9 cellular contexts compared by ENCODE assay signal in the genomic region with DNA sequence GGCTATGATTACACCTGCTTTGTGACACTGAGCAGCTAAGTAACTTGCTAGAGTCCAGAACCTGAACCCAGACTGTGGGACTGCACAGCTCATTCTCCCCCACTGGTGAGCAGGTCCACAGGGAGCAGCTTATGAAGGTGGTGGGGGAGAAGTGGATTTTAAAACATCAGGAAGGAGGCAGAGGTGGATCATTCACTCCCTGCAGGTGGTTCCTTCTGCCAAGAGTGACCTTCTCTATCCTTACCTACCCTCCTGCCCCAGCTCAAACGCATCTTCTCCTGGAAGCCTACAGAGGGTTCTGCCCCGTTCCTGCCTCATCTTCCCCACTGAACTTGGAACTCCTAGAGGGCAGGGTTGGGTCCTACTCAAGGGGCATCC. TPM values are rescaled to one million over a fixed set of nuclear protein-coding genes. Genes with fewer than 3 reads are reported as not detected.
A peak's percentile ranks its signal among the peaks of the same experiment; 100 is the strongest.
DNase-seq lines count a peak whose midpoint lies in the region; ATAC-seq and TF ChIP-seq lines count a peak whose summit lies in the region.
"Had no signal": no experiment of that assay in that cellular context is flagged by ENCODE, and none has a peak within 500 bp of the region (broad histone marks: within the 10 kb centered on the region; RNA-seq: fewer than 3 reads in every experiment).

No MANE protein-coding gene starts in this region.

- H4K20me1 ChIP-seq in SK-N-SH (ENCODE audit: insufficient read depth): no peaks in the 10 kb centered on the region

- peaks cover under 1% of the 10 kb centered on the region for H3K27me3 Mint-ChIP-seq in Caco-2 (ENCODE audit: insufficient read depth, unreplicated experiment)

- H3K4me1 ChIP-seq in Caco-2 (peaks cover 6% of the 10 kb centered on the region), SK-N-SH (ENCODE audit: control insufficient read depth in 1 of 2, insufficient read depth in 2 of 2, low read depth in 1 of 2, low read length in 1 of 2) (peaks cover 6 to 17% of the 10 kb centered on the region in 2 experiments; a peak in 2 of 4 replicates), ovary (ENCODE audit: insufficient read depth) (peaks cover 1% of the 10 kb centered on the region)

- no peaks in the 10 kb centered on the region for H3K27me3 ChIP-seq in Caco-2 (replicated peaks; ENCODE audit: control insufficient read depth, insufficient read depth, low read length)
- H3K27me3 ChIP-seq in SK-N-SH (ENCODE audit: insufficient read depth): no peaks in the 10 kb centered on the region; the same call in 1 of the 2 replicates
- H3K27me3 ChIP-seq in ovary: no peaks in the 10 kb centered on the region

- no peaks in the 10 kb centered on the region for H3K4me1 Mint-ChIP-seq in Caco-2 (ENCODE audit: low read depth, unreplicated experiment)

- 71% methylated on average over 2 of the region's 2 CpGs for WGBS in SK-N-SH (ENCODE audit: low lambda C conversion rate)
- 45 to 54% (median 53%) methylated on average over 2 of the region's 2 CpGs for WGBS in ovary, 3 donors

- H3K9me3 Mint-ChIP-seq in Caco-2 (ENCODE audit: unreplicated experiment): peaks cover 6% of the 10 kb centered on the region

- TF ChIP-seq EP300 in SK-N-SH (IDR thresholded peaks at IDR 0.05; ENCODE audit: borderline replicate concordance in 1 of 2, low read depth in 1 of 2, low read length in 1 of 2): no peak
- no peak for TF ChIP-seq EP300 in ovary (IDR thresholded peaks at IDR 0.05)

- TF ChIP-seq CTCF in Caco-2 (IDR thresholded peaks at IDR 0.05; ENCODE audit: insufficient read depth in 1 of 2, low read depth in 1 of 2, low read length in 1 of 2, severe bottlenecking in 1 of 2, unreplicated experiment in 1 of 2) (no peak), SK-N-SH (IDR thresholded peaks at IDR 0.05) (no peak), epithelial cell of proximal tubule (conservative IDR thresholded peaks at IDR 0.05; ENCODE audit: low read depth, low read length) (no peak), ovary (IDR thresholded peaks at IDR 0.05) (no peak)

- H3K4me2 ChIP-seq in SK-N-SH: peak overlapping the region; percentile 88

- peak overlapping the region; percentile 57 for H3K4me3 ChIP-seq in Caco-2 (ENCODE audit: low read depth, low read length)
- H3K4me3 ChIP-seq in SK-N-SH (ENCODE audit: low read depth in 2 of 2, low read length in 1 of 2): peak overlapping the region; percentile 76 to 82
- peak overlapping the region; percentile 72 for H3K4me3 ChIP-seq in epithelial cell of proximal tubule (ENCODE audit: low read depth, low read length)
- peak overlapping the region; percentile 54 for H3K4me3 ChIP-seq in ovary

- peak overlapping the region; percentile 52; the same call in 1 of the 2 replicates for H2AFZ ChIP-seq in SK-N-SH (ENCODE audit: low read depth)

- no peaks in the 10 kb centered on the region for H3F3A ChIP-seq in SK-N-SH (replicated peaks; ENCODE audit: insufficient read depth)

- H3K9me3 ChIP-seq in Caco-2 (no peaks in the 10 kb centered on the region; the same call in 1 of the 2 replicates), SK-N-SH (no peaks in the 10 kb centered on the region), ovary (no peaks in the 10 kb centered on the region)

- no peak for ATAC-seq in GM19324 (IDR thresholded peaks at IDR 0.05; ENCODE audit: low FRiP score, unreplicated experiment)

- H3K9ac ChIP-seq in SK-N-SH: no peak overlapping the region

- intact Hi-C loops in Caco-2 (cut with micrococcal nuclease; ENCODE audit: unreplicated experiment) (no loop called here), ovary (cut with DNase I) (no loop called here)

- peaks cover 15% of the 10 kb centered on the region for H3K36me3 Mint-ChIP-seq in Caco-2 (ENCODE audit: insufficient read depth, unreplicated experiment)

- DNase-seq in Caco-2: peak in 1 of 2 experiments; percentile 39
- DNase-seq in SK-N-SH: no peak
- no peak for DNase-seq in epithelial cell of proximal tubule (ENCODE audit: low read depth)
- DNase-seq in ovary: no peak
- DNase-seq in occipital lobe (lab: John Stamatoyannopoulos, UW): no peak
- no peak for DNase-seq in NCI-H526 treated with DMSO at 0.1 percent for 48 hours (lab: John Stamatoyannopoulos, UW)
- no peak for DNase-seq in SKM-1 (lab: John Stamatoyannopoulos, UW; ENCODE audit: unreplicated experiment)

- TF ChIP-seq POLR2A in ovary (IDR thresholded peaks at IDR 0.05): no peak

- H3K4me3 Mint-ChIP-seq in Caco-2 (ENCODE audit: unreplicated experiment): peak overlapping the region; percentile 68

- POLR2A ChIA-PET in Caco-2 (lab: Charles Lee): no interaction called here
- POLR2A ChIA-PET in SK-N-SH (lab: Yijun Ruan, JAX): no interaction called here

- no peaks in the 10 kb centered on the region for H3K79me2 ChIP-seq in SK-N-SH (ENCODE audit: insufficient read depth)

- BruUV-seq in Caco-2 (replicated peaks; lab: Mats Ljungman, UMichigan): no TSS peak

- H3K36me3 ChIP-seq in Caco-2 (ENCODE audit: control insufficient read depth, insufficient read depth, low read length) (peaks cover 3% of the 10 kb centered on the region; the same call in 1 of the 2 replicates), SK-N-SH (replicated peaks in 1 of 2; ENCODE audit: control insufficient read depth in 1 of 2, insufficient read depth in 2 of 2, low read length in 1 of 2) (peaks cover 0 to 5% of the 10 kb centered on the region in 2 experiments), ovary (no peaks in the 10 kb centered on the region)

- no peak for TF ChIP-seq RAD21 in SK-N-SH (IDR thresholded peaks at IDR 0.05; ENCODE audit: low read length)

- CTCF ChIA-PET in Caco-2 (lab: Charles Lee) (interaction anchor here (0.5 to 1.7 kb wide), 11 partner anchors 11 to 772 kb away, joined by 3 to 10 read pairs (median 3); no protein-coding TSS in a partner anchor), SK-N-SH (lab: Yijun Ruan, JAX) (interaction anchor here (0.6 to 4.1 kb wide), 30 partner anchors 7 to 323 kb away, joined by 3 to 15 read pairs (median 3); no protein-coding TSS in a partner anchor)

- H3K27ac ChIP-seq in SK-N-SH (ENCODE audit: low read depth in 2 of 2, low read length in 1 of 2): peak overlapping the region in 1 of 2 experiments; percentile 6; a peak in 1 of 4 replicates
- H3K27ac ChIP-seq in ovary: no peak overlapping the region

- H3K9me2 ChIP-seq in SK-N-SH: no peaks in the 10 kb centered on the region

- no peak overlapping the region for H3K27ac Mint-ChIP-seq in Caco-2 (ENCODE audit: unreplicated experiment)

TF ChIP-seq in SK-N-SH, 30 proteins besides CTCF, POLR2A, EP300 and RAD21:
- TF ChIP-seq FOSL2 (IDR thresholded peaks at IDR 0.05; ENCODE audit: borderline replicate concordance, low read depth): no peak
- TF ChIP-seq EZH2phosphoT487 (IDR thresholded peaks at IDR 0.05; ENCODE audit: borderline replicate concordance, low read depth): no peak
- TF ChIP-seq, protein P1, sequence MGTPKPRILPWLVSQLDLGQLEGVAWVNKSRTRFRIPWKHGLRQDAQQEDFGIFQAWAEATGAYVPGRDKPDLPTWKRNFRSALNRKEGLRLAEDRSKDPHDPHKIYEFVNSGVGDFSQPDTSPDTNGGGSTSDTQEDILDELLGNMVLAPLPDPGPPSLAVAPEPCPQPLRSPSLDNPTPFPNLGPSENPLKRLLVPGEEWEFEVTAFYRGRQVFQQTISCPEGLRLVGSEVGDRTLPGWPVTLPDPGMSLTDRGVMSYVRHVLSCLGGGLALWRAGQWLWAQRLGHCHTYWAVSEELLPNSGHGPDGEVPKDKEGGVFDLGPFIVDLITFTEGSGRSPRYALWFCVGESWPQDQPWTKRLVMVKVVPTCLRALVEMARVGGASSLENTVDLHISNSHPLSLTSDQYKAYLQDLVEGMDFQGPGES (IDR thresholded peaks at IDR 0.05; ENCODE audit: low read depth, low read length): no peak
- TF ChIP-seq, protein P2, sequence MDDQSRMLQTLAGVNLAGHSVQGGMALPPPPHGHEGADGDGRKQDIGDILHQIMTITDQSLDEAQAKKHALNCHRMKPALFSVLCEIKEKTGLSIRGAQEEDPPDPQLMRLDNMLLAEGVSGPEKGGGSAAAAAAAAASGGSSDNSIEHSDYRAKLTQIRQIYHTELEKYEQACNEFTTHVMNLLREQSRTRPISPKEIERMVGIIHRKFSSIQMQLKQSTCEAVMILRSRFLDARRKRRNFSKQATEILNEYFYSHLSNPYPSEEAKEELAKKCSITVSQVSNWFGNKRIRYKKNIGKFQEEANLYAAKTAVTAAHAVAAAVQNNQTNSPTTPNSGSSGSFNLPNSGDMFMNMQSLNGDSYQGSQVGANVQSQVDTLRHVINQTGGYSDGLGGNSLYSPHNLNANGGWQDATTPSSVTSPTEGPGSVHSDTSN (IDR thresholded peaks at IDR 0.05): no peak
- no peak for TF ChIP-seq SIN3A (IDR thresholded peaks at IDR 0.05; ENCODE audit: borderline replicate concordance, low read depth, low read length)
- no peak for TF ChIP-seq FOXM1 (IDR thresholded peaks at IDR 0.05; ENCODE audit: low read depth)
- TF ChIP-seq ELF1 (IDR thresholded peaks at IDR 0.05): no peak
- no peak for TF ChIP-seq MEF2A (IDR thresholded peaks at IDR 0.05; ENCODE audit: borderline replicate concordance, low read depth)
- no peak for TF ChIP-seq NRF1 (IDR thresholded peaks at IDR 0.05; ENCODE audit: low read depth, low read length)
- TF ChIP-seq CHD2 (IDR thresholded peaks at IDR 0.05; ENCODE audit: low read length, partially characterized antibody): no peak
- no peak for TF ChIP-seq POLR2AphosphoS5 (IDR thresholded peaks at IDR 0.05; ENCODE audit: low read depth, low read length)
- TF ChIP-seq GATA2 (CRISPR knock-in tag; IDR thresholded peaks at IDR 0.05): no peak
- no peak for TF ChIP-seq TEAD4 (IDR thresholded peaks at IDR 0.05; ENCODE audit: borderline replicate concordance, insufficient read depth)
- TF ChIP-seq RCOR1 (IDR thresholded peaks at IDR 0.05; ENCODE audit: low read length): no peak
TF ChIP-seq in SK-N-SH: peak in this region for 0.

RNA-seq across cellular contexts. Expression of a gene that starts 0.5 kb away (rescaled TPM):
- total RNA-seq in Caco-2 (2022): 24.9 and 30.2 TPM in 2 replicates
- polyA plus RNA-seq in SK-N-SH (2012; rRNA removed): 16.0 and 19.2 TPM in 2 replicates
- 15.6 and 16.3 TPM in 2 replicates for polyA plus RNA-seq in SK-N-SH (2012; cell fraction: cytosol; rRNA removed)
- polyA plus RNA-seq in SK-N-SH (2012; cell fraction: nucleus; rRNA removed): 14.5 and 14.8 TPM in 2 replicates
- 4.2 and 6.7 TPM in 2 replicates for total RNA-seq in epithelial cell of proximal tubule
- total RNA-seq in ovary: 1 to 10 TPM; 1.4 to 3.1 (median 2.0) TPM
- 1 to 10 TPM; 1.2 to 3.0 TPM for polyA plus RNA-seq in ovary
- total RNA-seq in occipital lobe: 10.1 TPM

RNA-seq across cellular contexts. Expression of a gene that starts 56.3 kb away (rescaled TPM):
- total RNA-seq in Caco-2 (2022) (not detected in 2 replicates), epithelial cell of proximal tubule (not detected in 2 replicates), ovary (not detected), occipital lobe (not detected)
- polyA plus RNA-seq in SK-N-SH (2012; rRNA removed) (not detected in 2 replicates), ovary (not detected)
- not detected in 2 replicates for polyA plus RNA-seq in SK-N-SH (2012; cell fraction: cytosol; rRNA removed)
- not detected in 2 replicates for polyA plus RNA-seq in SK-N-SH (2012; cell fraction: nucleus; rRNA removed)
- total RNA-seq: SK-MEL-5 had no signal
